Comparison of ENCODE assay signal across 9 cellular contexts in the genomic region with DNA sequence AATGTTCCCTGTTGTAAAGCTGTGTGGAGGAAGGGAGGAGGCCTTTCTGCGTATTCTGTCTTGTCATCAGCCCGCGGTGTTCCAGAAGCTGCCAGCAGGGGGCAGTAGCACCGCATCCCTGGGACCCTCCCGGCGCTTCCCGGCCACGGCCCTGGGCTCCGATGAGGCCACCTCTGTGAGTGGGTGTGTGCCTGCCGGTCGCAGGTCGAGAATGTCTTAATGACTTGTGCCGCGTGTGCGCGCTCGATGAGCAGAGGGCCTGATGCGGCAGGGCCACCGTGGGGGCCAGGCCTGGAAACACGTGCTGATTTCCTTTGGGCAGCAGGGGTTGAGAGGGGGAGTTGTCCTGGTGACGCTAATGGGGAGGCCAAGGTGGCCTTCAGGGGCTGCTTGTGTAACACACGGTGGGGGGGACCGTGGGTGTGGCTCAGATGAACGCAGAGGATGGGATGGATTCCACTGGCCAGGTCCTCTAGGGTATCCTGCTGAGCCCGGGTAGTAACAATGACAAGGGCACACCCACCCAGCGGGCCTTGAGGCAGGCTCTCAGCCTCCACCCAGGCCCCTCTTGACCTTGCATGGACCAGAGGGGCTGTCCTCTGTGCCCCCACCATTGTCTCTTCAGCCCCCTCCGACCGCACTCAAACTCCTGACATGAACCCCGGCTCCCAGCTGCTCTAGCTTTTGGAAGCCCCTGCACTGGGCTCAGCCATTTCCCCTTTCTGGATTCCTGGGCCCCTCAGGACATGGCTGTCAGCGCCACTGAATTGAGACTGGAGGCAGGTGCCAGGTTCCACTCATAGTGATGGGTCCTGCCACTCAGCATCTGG.
DNase-seq lines count a peak whose midpoint lies in the region; ATAC-seq, FAIRE-seq and TF ChIP-seq lines count a peak whose summit lies in the region.
"Had no signal": no experiment of that assay in that cellular context is flagged by ENCODE, and none has a peak within 500 bp of the region (broad histone marks: within the 10 kb centered on the region; RNA-seq: fewer than 3 reads in every experiment).

No MANE protein-coding gene starts in this region.

- peak; percentile 91 for TF ChIP-seq CTCF in A549 (IDR thresholded peaks at IDR 0.05)
- peak; percentile 93 for TF ChIP-seq CTCF in GM12872 (IDR thresholded peaks at IDR 0.05; ENCODE audit: insufficient read depth, low read depth, low read length)
- peak; percentile 80 for TF ChIP-seq CTCF in fibroblast of mammary gland (conservative IDR thresholded peaks at IDR 0.05; ENCODE audit: control insufficient read depth, insufficient read depth, low read depth, low read length)
- peak; percentile 96 for TF ChIP-seq CTCF in neural cell (IDR thresholded peaks at IDR 0.05; ENCODE audit: poor library complexity, severe bottlenecking)
- peak; percentile 52 to 76 (median 68) for TF ChIP-seq CTCF in upper lobe of left lung (IDR thresholded peaks at IDR 0.05)

- H3K27ac ChIP-seq in A549 = peak overlapping the region; percentile 28 to 66; a peak in 2 of 6 replicates
- H3K27ac ChIP-seq in neural cell (ENCODE audit: low read length) = no peak overlapping the region
- H3K27ac ChIP-seq in upper lobe of left lung = no peak overlapping the region

- peak; percentile 59 to 69 for DNase-seq in A549 (ENCODE audit: low read depth in 1 of 2, low spot score in 1 of 2)
- DNase-seq in NCI-H2107 treated with DMSO at 0.1 percent for 48 hours (lab: John Stamatoyannopoulos, UW; ENCODE audit: unreplicated experiment) = peak; percentile 50
- DNase-seq in activated CD4-positive, alpha-beta T cell treated with anti-CD3 and anti-CD28 coated beads, Interleukin-2, amount 50 U/mL, for 1 hour = peak; percentile 14
- DNase-seq in fibroblast of mammary gland (ENCODE audit: low read depth) = peak; percentile 35
- DNase-seq in upper lobe of left lung = peak; percentile 41 to 84

- H3K4me1 ChIP-seq in A549 = no peaks in the 10 kb centered on the region
- H3K4me1 ChIP-seq in upper lobe of left lung = peaks cover 0 to 13% (median 5%) of the 10 kb centered on the region in 4 donors

- POLR2A ChIA-PET in A549 (lab: Yijun Ruan, JAX) = no interaction called here

- no peaks in the 10 kb centered on the region for H4K20me1 ChIP-seq in neural cell (ENCODE audit: insufficient read depth)

- H3K9me3 ChIP-seq in A549 (no peaks in the 10 kb centered on the region), neural cell (ENCODE audit: low read length) (no peaks in the 10 kb centered on the region), upper lobe of left lung (no peaks in the 10 kb centered on the region)

- H3K4me2 ChIP-seq in A549 (peak overlapping the region; percentile 71), neural cell (ENCODE audit: low read length) (no peak overlapping the region)

- TF ChIP-seq EP300 in A549 (IDR thresholded peaks at IDR 0.05) (no peak), neural cell (conservative IDR thresholded peaks at IDR 0.05; ENCODE audit: poor library complexity, severe bottlenecking) (no peak), upper lobe of left lung (IDR thresholded peaks at IDR 0.05) (no peak)

- no peak overlapping the region for H2AFZ ChIP-seq in neural cell (ENCODE audit: low read depth, low read length)

- no peaks in the 10 kb centered on the region for H3K9me2 ChIP-seq in neural cell (ENCODE audit: insufficient read depth, low read length)

- ATAC-seq in A549 (peak; percentile 60 to 89), upper lobe of left lung (ENCODE audit: low FRiP score in 2 of 2) (peak; percentile 7 to 66), GM21390 (IDR thresholded peaks at IDR 0.05; ENCODE audit: unreplicated experiment) (no peak)

- peak; percentile 87 for TF ChIP-seq RAD21 in A549 (conservative IDR thresholded peaks at IDR 0.05 in 1 of 2, IDR thresholded peaks at IDR 0.05 in 1 of 2)
- peak; percentile 93 for TF ChIP-seq RAD21 in neural cell (conservative IDR thresholded peaks at IDR 0.05)

- FAIRE-seq in A549 (lab: Jason Lieb, UNC) = no peak
- FAIRE-seq: endometrium had no signal

- no peak overlapping the region for H3K9ac ChIP-seq in neural cell (ENCODE audit: low read length)

- H3K4me3 ChIP-seq in A549 = no peak overlapping the region
- H3K4me3 ChIP-seq in fibroblast of mammary gland (ENCODE audit: control insufficient read depth, low read depth, low read length) = no peak overlapping the region
- no peak overlapping the region for H3K4me3 ChIP-seq in neural cell (ENCODE audit: low read length)
- no peak overlapping the region for H3K4me3 ChIP-seq in upper lobe of left lung

- WGBS in A549 (ENCODE audit: missing lambda C conversion rate) = 41% methylated on average over 19 of the region's 30 CpGs
- WGBS in upper lobe of left lung, 2 donors = 22 to 61% methylated on average over 8 to 30 of the region's 30 CpGs

- H3K27me3 ChIP-seq in neural cell (ENCODE audit: insufficient read depth, low read depth, low read length) = no peaks in the 10 kb centered on the region
- H3K27me3 ChIP-seq in upper lobe of left lung = peaks cover 0 to 8% (median 0%) of the 10 kb centered on the region in 4 donors

- CTCF ChIA-PET in A549 (lab: Yijun Ruan, JAX) = interaction anchor here (0.6 to 7.2 kb wide), 22 partner anchors 9 to 1088 kb away, joined by 3 to 69 read pairs (median 4); no protein-coding TSS in a partner anchor

- H3K79me2 ChIP-seq in neural cell (replicated peaks; ENCODE audit: insufficient read depth, low read length) = no peaks in the 10 kb centered on the region

- no peaks in the 10 kb centered on the region for H3F3A ChIP-seq in neural cell (ENCODE audit: insufficient read depth, low read length, poor library complexity, severe bottlenecking)

- TF ChIP-seq POLR2A in A549 (IDR thresholded peaks at IDR 0.05; ENCODE audit: low read length) (no peak), upper lobe of left lung (IDR thresholded peaks at IDR 0.05) (no peak)

- H3K36me3 ChIP-seq in neural cell (ENCODE audit: insufficient read depth, low read length) = no peaks in the 10 kb centered on the region
- no peaks in the 10 kb centered on the region for H3K36me3 ChIP-seq in upper lobe of left lung

TF ChIP-seq in A549, 52 proteins besides CTCF, POLR2A, EP300 and RAD21:
- TF ChIP-seq, protein P1, sequence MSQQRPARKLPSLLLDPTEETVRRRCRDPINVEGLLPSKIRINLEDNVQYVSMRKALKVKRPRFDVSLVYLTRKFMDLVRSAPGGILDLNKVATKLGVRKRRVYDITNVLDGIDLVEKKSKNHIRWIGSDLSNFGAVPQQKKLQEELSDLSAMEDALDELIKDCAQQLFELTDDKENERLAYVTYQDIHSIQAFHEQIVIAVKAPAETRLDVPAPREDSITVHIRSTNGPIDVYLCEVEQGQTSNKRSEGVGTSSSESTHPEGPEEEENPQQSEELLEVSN (IDR thresholded peaks at IDR 0.05; ENCODE audit: borderline replicate concordance, low read depth) = no peak; the same call in 1 of the 2 replicates
- TF ChIP-seq JUNB (IDR thresholded peaks at IDR 0.05) = no peak
- TF ChIP-seq, protein P2, sequence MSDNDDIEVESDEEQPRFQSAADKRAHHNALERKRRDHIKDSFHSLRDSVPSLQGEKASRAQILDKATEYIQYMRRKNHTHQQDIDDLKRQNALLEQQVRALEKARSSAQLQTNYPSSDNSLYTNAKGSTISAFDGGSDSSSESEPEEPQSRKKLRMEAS (IDR thresholded peaks at IDR 0.05) = peak; percentile 22; the same call in 1 of the 2 replicates
- TF ChIP-seq CHD4 (IDR thresholded peaks at IDR 0.05; ENCODE audit: borderline replicate concordance) = no peak
- TF ChIP-seq CBX2 (IDR thresholded peaks at IDR 0.05; ENCODE audit: borderline replicate concordance, low read depth) = no peak
- TF ChIP-seq MAFK (IDR thresholded peaks at IDR 0.05; ENCODE audit: partially characterized antibody) = peak; percentile 67
- TF ChIP-seq SMC3 (IDR thresholded peaks at IDR 0.05) = peak; percentile 75

TF ChIP-seq in neural cell, 6 proteins besides CTCF, POLR2A, EP300 and RAD21:
- TF ChIP-seq, protein P3, sequence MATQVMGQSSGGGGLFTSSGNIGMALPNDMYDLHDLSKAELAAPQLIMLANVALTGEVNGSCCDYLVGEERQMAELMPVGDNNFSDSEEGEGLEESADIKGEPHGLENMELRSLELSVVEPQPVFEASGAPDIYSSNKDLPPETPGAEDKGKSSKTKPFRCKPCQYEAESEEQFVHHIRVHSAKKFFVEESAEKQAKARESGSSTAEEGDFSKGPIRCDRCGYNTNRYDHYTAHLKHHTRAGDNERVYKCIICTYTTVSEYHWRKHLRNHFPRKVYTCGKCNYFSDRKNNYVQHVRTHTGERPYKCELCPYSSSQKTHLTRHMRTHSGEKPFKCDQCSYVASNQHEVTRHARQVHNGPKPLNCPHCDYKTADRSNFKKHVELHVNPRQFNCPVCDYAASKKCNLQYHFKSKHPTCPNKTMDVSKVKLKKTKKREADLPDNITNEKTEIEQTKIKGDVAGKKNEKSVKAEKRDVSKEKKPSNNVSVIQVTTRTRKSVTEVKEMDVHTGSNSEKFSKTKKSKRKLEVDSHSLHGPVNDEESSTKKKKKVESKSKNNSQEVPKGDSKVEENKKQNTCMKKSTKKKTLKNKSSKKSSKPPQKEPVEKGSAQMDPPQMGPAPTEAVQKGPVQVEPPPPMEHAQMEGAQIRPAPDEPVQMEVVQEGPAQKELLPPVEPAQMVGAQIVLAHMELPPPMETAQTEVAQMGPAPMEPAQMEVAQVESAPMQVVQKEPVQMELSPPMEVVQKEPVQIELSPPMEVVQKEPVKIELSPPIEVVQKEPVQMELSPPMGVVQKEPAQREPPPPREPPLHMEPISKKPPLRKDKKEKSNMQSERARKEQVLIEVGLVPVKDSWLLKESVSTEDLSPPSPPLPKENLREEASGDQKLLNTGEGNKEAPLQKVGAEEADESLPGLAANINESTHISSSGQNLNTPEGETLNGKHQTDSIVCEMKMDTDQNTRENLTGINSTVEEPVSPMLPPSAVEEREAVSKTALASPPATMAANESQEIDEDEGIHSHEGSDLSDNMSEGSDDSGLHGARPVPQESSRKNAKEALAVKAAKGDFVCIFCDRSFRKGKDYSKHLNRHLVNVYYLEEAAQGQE (IDR thresholded peaks at IDR 0.05; ENCODE audit: borderline replicate concordance) = no peak
- TF ChIP-seq EZH2 (IDR thresholded peaks at IDR 0.05; ENCODE audit: borderline replicate concordance, insufficient read depth, low read length, poor library complexity, severe bottlenecking) = no peak
- TF ChIP-seq MXI1 (conservative IDR thresholded peaks at IDR 0.05; ENCODE audit: poor library complexity, severe bottlenecking) = peak; percentile 41
- no peak for TF ChIP-seq TAF1 (IDR thresholded peaks at IDR 0.05; ENCODE audit: low read depth)
- TF ChIP-seq SMC3 (conservative IDR thresholded peaks at IDR 0.05; ENCODE audit: poor library complexity) = peak; percentile 91
- TF ChIP-seq POLR2AphosphoS5 (IDR thresholded peaks at IDR 0.05) = no peak

Comparison
In these comparisons a context has a peak if more than half of its experiments do, and no peak if none do; other contexts are left out.
1. DNase-seq: peak in every context shown above with its lines; median percentile 64 in A549; 62 in upper lobe of left lung; 50 in NCI-H2107 treated with DMSO at 0.1 percent for 48 hours; 35 in fibroblast of mammary gland; 14 in activated CD4-positive, alpha-beta T cell treated with anti-CD3 and anti-CD28 coated beads, Interleukin-2, amount 50 U/mL, for 1 hour.
2. H3K27ac ChIP-seq: peak in A549 (2 of 2); none in neural cell (single experiment) and upper lobe of left lung (0 of 4).
3. Peak in every context shown above with its lines, with median percentiles within 50 percentile points of each other: CTCF ChIP-seq.